Comparison of ENCODE assay signal across 9 cellular contexts in the genomic region with DNA sequence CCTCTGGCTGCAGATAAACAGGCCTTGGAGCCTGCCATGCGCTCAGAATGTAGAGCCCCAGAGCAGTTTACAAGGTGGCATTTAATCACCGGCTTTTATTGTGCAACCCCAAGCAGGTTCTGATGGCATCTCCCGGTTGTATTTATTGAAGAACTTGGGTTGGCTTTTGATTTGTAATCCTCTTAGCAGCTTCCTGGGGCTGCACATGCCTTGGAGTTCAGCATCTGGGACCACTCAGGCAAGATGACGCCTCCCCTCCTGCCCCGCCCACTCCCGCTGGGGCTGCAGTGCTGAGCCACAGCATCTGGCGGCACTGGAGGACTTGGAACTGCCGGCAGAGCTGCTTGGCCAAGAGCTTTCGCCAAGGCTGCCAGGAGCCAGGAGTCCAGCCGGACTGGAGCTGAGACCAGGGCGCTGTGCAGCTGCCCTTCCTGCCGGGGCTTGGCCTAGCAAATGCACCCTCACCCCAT. TPM values are rescaled to one million over a fixed set of nuclear protein-coding genes. Genes with fewer than 3 reads are reported as not detected.
A peak's percentile ranks its signal among the peaks of the same experiment; 100 is the strongest.
DNase-seq lines count a peak whose midpoint lies in the region; ATAC-seq and TF ChIP-seq lines count a peak whose summit lies in the region.
"Had no signal": no experiment of that assay in that cellular context is flagged by ENCODE, and none has a peak within 500 bp of the region (broad histone marks: within the 10 kb centered on the region; RNA-seq: fewer than 3 reads in every experiment).

No MANE protein-coding gene starts in this region.

- no peaks in the 10 kb centered on the region for H3K9me3 Mint-ChIP-seq in HFFc6

- peak overlapping the region; percentile 52 for H3K27ac Mint-ChIP-seq in HFFc6

- no TSS peak for BruUV-seq in PC-3 (replicated peaks; lab: Mats Ljungman, UMichigan)

- no peak overlapping the region for H3K4me2 ChIP-seq in PC-3 (ENCODE audit: low read length)

- peaks cover 24% of the 10 kb centered on the region for H3K4me1 ChIP-seq in PC-3 (ENCODE audit: insufficient read depth, low read length)

- no peaks in the 10 kb centered on the region for H3K36me3 Mint-ChIP-seq in HFFc6 (ENCODE audit: low read depth)

- H4K20me1 ChIP-seq in PC-3 (ENCODE audit: low read length): no peaks in the 10 kb centered on the region

- H3K27ac ChIP-seq in PC-3 (ENCODE audit: low read length): no peak overlapping the region

- in situ Hi-C loops in astrocyte of the spinal cord (cut with HindIII; ENCODE audit: low sequenced_read_pairs): no loop called here

- intact Hi-C loops in PC-3 (cut with micrococcal nuclease): no loop called here

- H3K27me3 ChIP-seq in PC-3 (ENCODE audit: low read length): no peaks in the 10 kb centered on the region

- H3F3A ChIP-seq in PC-3 (ENCODE audit: low read length, unreplicated experiment): no peaks in the 10 kb centered on the region

- H3K9ac ChIP-seq in PC-3 (ENCODE audit: low read length): no peak overlapping the region

- peak; percentile 92 for DNase-seq in HFFc6
- peak; percentile 93 for DNase-seq in astrocyte of the spinal cord (ENCODE audit: low read depth, low spot score)
- peak; percentile 53 for DNase-seq in iPS-NIHi11 (ENCODE audit: low spot score)
- DNase-seq in smooth muscle cell of the brain vasculature (ENCODE audit: low read depth, low spot score): peak; percentile 89
- DNase-seq in PC-3: no peak
- no peak for DNase-seq in germinal center (ENCODE audit: low spot score)
- DNase-seq in NCI-H1048 (lab: John Stamatoyannopoulos, UW): no peak
- DNase-seq: kidney glomerular epithelial cell had no signal

- no peaks in the 10 kb centered on the region; the same call in none of the 2 replicates for H3K27me3 Mint-ChIP-seq in HFFc6 (ENCODE audit: insufficient read depth)

- no peak overlapping the region for H3K4me3 ChIP-seq in astrocyte of the spinal cord (ENCODE audit: low read depth, low read length)
- no peak overlapping the region for H3K4me3 ChIP-seq in PC-3 (ENCODE audit: low read length)

- CTCF ChIA-PET in PC-3 (lab: Charles Lee): no interaction called here

- no peaks in the 10 kb centered on the region for H3K79me2 ChIP-seq in PC-3 (ENCODE audit: low read length)

- POLR2A ChIA-PET in PC-3 (lab: Charles Lee; ENCODE audit: unreplicated experiment): no interaction called here

- no peaks in the 10 kb centered on the region for H3K36me3 ChIP-seq in PC-3 (ENCODE audit: low read depth, low read length)

- H3K4me1 Mint-ChIP-seq in HFFc6 (ENCODE audit: low read depth): peaks cover 64% of the 10 kb centered on the region

- no peaks in the 10 kb centered on the region for H3K9me3 ChIP-seq in PC-3 (ENCODE audit: low read length)

- no peak overlapping the region for H2AFZ ChIP-seq in PC-3 (ENCODE audit: low read length)

- no peak overlapping the region; the same call in 1 of the 2 replicates for H3K4me3 Mint-ChIP-seq in HFFc6

- no peaks in the 10 kb centered on the region for H3K9me2 ChIP-seq in PC-3 (replicated peaks; ENCODE audit: low read length)

- ATAC-seq in GM19023 (IDR thresholded peaks at IDR 0.05; ENCODE audit: unreplicated experiment) (no peak), PC-3 (no peak)

- TF ChIP-seq CTCF in HFFc6 (IDR thresholded peaks at IDR 0.05): peak; percentile 66
- TF ChIP-seq CTCF in astrocyte of the spinal cord (IDR thresholded peaks at IDR 0.05; ENCODE audit: low read depth, low read length): peak; percentile 77
- TF ChIP-seq CTCF in PC-3 (conservative IDR thresholded peaks at IDR 0.05; ENCODE audit: low read depth, low read length): no peak

RNA-seq across cellular contexts. Expression of a gene that starts 5.3 kb away (rescaled TPM):
- total RNA-seq in HFFc6 (2021; fragmentation: NEBNext Ultra II Directional; extraction: Animal tissue kit (Norgen Biotek cat#: 25700)): 1 to 10 TPM; 4.2 to 7.0 (median 4.8) TPM
- total RNA-seq in PC-3 (2014; rRNA removed): 2.8 and 4.0 TPM in 2 replicates

Comparison
In these comparisons a context has a peak if more than half of its experiments do, and no peak if none do; other contexts are left out.
1. DNase-seq: peak in HFFc6 (single experiment), astrocyte of the spinal cord (single experiment), iPS-NIHi11 (single experiment) and smooth muscle cell of the brain vasculature (single experiment); none in PC-3 (single experiment), germinal center (single experiment) and NCI-H1048 (single experiment).